In the genomic region with DNA sequence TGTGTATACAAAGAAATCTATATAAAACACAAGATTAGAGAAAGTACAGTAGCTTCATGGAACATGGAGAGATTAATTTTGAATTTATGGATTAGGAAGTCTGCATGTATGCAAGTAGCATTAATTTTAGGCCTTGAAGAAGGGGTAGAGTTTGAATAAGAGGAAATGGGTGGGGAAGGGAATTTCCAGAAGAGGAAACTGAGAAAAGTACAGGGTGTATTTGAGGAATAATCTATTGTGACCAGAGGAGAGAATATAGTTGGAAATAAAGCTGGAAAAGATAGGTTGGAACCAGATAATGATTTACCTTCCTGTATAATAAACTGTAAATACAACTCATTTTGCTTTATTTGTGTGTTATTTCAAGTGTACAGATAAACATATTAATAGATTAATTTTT, we compare ENCODE assay signal across 1 cellular context.
TF ChIP-seq lines count a peak whose summit lies in the region.

No MANE protein-coding gene starts in this region.

TF ChIP-seq in WTC11, 78 proteins besides CTCF, POLR2A, EP300 and RAD21 (continued from another document):
- TF ChIP-seq, protein P1, sequence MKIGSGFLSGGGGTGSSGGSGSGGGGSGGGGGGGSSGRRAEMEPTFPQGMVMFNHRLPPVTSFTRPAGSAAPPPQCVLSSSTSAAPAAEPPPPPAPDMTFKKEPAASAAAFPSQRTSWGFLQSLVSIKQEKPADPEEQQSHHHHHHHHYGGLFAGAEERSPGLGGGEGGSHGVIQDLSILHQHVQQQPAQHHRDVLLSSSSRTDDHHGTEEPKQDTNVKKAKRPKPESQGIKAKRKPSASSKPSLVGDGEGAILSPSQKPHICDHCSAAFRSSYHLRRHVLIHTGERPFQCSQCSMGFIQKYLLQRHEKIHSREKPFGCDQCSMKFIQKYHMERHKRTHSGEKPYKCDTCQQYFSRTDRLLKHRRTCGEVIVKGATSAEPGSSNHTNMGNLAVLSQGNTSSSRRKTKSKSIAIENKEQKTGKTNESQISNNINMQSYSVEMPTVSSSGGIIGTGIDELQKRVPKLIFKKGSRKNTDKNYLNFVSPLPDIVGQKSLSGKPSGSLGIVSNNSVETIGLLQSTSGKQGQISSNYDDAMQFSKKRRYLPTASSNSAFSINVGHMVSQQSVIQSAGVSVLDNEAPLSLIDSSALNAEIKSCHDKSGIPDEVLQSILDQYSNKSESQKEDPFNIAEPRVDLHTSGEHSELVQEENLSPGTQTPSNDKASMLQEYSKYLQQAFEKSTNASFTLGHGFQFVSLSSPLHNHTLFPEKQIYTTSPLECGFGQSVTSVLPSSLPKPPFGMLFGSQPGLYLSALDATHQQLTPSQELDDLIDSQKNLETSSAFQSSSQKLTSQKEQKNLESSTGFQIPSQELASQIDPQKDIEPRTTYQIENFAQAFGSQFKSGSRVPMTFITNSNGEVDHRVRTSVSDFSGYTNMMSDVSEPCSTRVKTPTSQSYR (CRISPR knock-in tag; IDR thresholded peaks at IDR 0.05) = no peak
- TF ChIP-seq ELF4 (CRISPR knock-in tag; IDR thresholded peaks at IDR 0.05; ENCODE audit: low read depth) = no peak
- TF ChIP-seq FOXK1 (CRISPR knock-in tag; IDR thresholded peaks at IDR 0.05) = no peak
- no peak for TF ChIP-seq ZNF263 (CRISPR knock-in tag; IDR thresholded peaks at IDR 0.05; ENCODE audit: low read depth)
- TF ChIP-seq, protein P2, sequence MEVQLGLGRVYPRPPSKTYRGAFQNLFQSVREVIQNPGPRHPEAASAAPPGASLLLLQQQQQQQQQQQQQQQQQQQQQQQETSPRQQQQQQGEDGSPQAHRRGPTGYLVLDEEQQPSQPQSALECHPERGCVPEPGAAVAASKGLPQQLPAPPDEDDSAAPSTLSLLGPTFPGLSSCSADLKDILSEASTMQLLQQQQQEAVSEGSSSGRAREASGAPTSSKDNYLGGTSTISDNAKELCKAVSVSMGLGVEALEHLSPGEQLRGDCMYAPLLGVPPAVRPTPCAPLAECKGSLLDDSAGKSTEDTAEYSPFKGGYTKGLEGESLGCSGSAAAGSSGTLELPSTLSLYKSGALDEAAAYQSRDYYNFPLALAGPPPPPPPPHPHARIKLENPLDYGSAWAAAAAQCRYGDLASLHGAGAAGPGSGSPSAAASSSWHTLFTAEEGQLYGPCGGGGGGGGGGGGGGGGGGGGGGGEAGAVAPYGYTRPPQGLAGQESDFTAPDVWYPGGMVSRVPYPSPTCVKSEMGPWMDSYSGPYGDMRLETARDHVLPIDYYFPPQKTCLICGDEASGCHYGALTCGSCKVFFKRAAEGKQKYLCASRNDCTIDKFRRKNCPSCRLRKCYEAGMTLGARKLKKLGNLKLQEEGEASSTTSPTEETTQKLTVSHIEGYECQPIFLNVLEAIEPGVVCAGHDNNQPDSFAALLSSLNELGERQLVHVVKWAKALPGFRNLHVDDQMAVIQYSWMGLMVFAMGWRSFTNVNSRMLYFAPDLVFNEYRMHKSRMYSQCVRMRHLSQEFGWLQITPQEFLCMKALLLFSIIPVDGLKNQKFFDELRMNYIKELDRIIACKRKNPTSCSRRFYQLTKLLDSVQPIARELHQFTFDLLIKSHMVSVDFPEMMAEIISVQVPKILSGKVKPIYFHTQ (CRISPR knock-in tag; IDR thresholded peaks at IDR 0.05) = no peak
